ENCODE assay signal across 24 cellular contexts in genomic region chr2:181380581-181380980, GRCh38.
A peak's percentile ranks its signal among the peaks of the same experiment; 100 is the strongest.
DNase-seq lines count a peak whose midpoint lies in the region; ATAC-seq, FAIRE-seq and TF ChIP-seq lines count a peak whose summit lies in the region.
"Had no signal": no experiment of that assay in that cellular context is flagged by ENCODE, and none has a peak within 500 bp of the region (broad histone marks: within the 10 kb centered on the region; RNA-seq: fewer than 3 reads in every experiment).

No MANE protein-coding gene starts in this region.

- intact Hi-C loops in endothelial cell of umbilical vein (cut with micrococcal nuclease): no loop called here

- TF ChIP-seq CTCF in OCI-LY1 (IDR thresholded peaks at IDR 0.05; ENCODE audit: low read length) (no peak), endothelial cell of umbilical vein (IDR thresholded peaks at IDR 0.05; ENCODE audit: extremely low read depth in 1 of 2, insufficient read depth in 1 of 2, low read depth in 1 of 2, low read length in 2 of 2) (no peak), osteoblast (IDR thresholded peaks at IDR 0.05; ENCODE audit: extremely low read depth, low read depth, low read length) (no peak)

- H3K9me3 ChIP-seq in OCI-LY1 (ENCODE audit: low read length) (0 out of 2 replicates have a peak, but pooled peaks cover 6% of the 10 kb centered on the region), endothelial cell of umbilical vein (replicated peaks; ENCODE audit: control insufficient read depth, insufficient read depth, low read length) (no peaks in the 10 kb centered on the region), osteoblast (ENCODE audit: low read depth, low read length) (no peaks in the 10 kb centered on the region)
- H3K9me3 ChIP-seq: HAP-1 had no signal

- POLR2A ChIA-PET in endothelial cell of umbilical vein (lab: Charles Lee): no interaction called here

- peak; percentile 15 for FAIRE-seq in endothelial cell of umbilical vein (lab: Jason Lieb, UNC)
- FAIRE-seq: GM12891, HTR-8/SVneo, RCC 7860 had no signal

- H3K4me2 ChIP-seq in OCI-LY1 (ENCODE audit: low read length): no peak overlapping the region; the same call in 1 of the 2 replicates
- no peak overlapping the region for H3K4me2 ChIP-seq in endothelial cell of umbilical vein (ENCODE audit: insufficient read depth, low read length)
- H3K4me2 ChIP-seq in osteoblast (ENCODE audit: insufficient read depth, low read length): peak overlapping the region; percentile 27

- 0 out of 2 replicates have a peak overlapping the region, but pooled peaks have one; percentile 20 for H2AFZ ChIP-seq in OCI-LY1 (ENCODE audit: low read length)
- no peak overlapping the region for H2AFZ ChIP-seq in endothelial cell of umbilical vein (ENCODE audit: low read depth, low read length)
- H2AFZ ChIP-seq in osteoblast (ENCODE audit: low read length): no peak overlapping the region

- no peak overlapping the region for H3K27ac ChIP-seq in OCI-LY1 (ENCODE audit: low read depth, low read length, poor library complexity, severe bottlenecking)
- no peak overlapping the region for H3K27ac ChIP-seq in endothelial cell of umbilical vein (ENCODE audit: insufficient read depth, low read depth, low read length)
- no peak overlapping the region for H3K27ac ChIP-seq in osteoblast (ENCODE audit: low read depth, low read length)
- H3K27ac ChIP-seq in caudate nucleus (ENCODE audit: low read depth, low read length): no peak overlapping the region
- H3K27ac ChIP-seq: 22Rv1 had no signal

- no peak for TF ChIP-seq POLR2A in endothelial cell of umbilical vein (IDR thresholded peaks at IDR 0.05; ENCODE audit: low read depth, low read length)

- H3K36me3 ChIP-seq in OCI-LY1 (ENCODE audit: insufficient read depth, low read length) (no peaks in the 10 kb centered on the region), endothelial cell of umbilical vein (ENCODE audit: control insufficient read depth in 2 of 2, extremely low read depth in 1 of 2, insufficient read depth in 2 of 2, low read length in 2 of 2) (no peaks in the 10 kb centered on the region), osteoblast (ENCODE audit: insufficient read depth, low read length) (no peaks in the 10 kb centered on the region)
- H3K36me3 ChIP-seq: HAP-1, MG63 had no signal

- H3K79me2 ChIP-seq in OCI-LY1 (ENCODE audit: insufficient read depth, low read length) (no peaks in the 10 kb centered on the region), endothelial cell of umbilical vein (ENCODE audit: control insufficient read depth, insufficient read depth, low read length) (no peaks in the 10 kb centered on the region), osteoblast (ENCODE audit: insufficient read depth, low read length) (no peaks in the 10 kb centered on the region)

- BruUV-seq in endothelial cell of umbilical vein (replicated peaks; lab: Mats Ljungman, UMichigan): no TSS peak

- H3K4me3 ChIP-seq in OCI-LY1 (ENCODE audit: low read depth, low read length, poor library complexity, severe bottlenecking) (no peak overlapping the region), endothelial cell of umbilical vein (replicated peaks in 1 of 3; ENCODE audit: insufficient read depth in 1 of 3, low read depth in 1 of 3, low read length in 3 of 3) (no peak overlapping the region), osteoblast (ENCODE audit: insufficient read depth, low read length) (no peak overlapping the region)
- H3K4me3 ChIP-seq: HAP-1, MG63 had no signal

- no peak for ATAC-seq in HG02840 (IDR thresholded peaks at IDR 0.05; ENCODE audit: low FRiP score, unreplicated experiment)
- ATAC-seq: SK-N-SH treated with all-trans-retinoic acid at 6 μM for 48 hours, T-cell had no signal

- DNase-seq in DMS 273 (lab: John Stamatoyannopoulos, UW; ENCODE audit: unreplicated experiment): peak; percentile 16
- no peak for DNase-seq in DMS 273 treated with DMSO at 0.1 percent for 48 hours (lab: John Stamatoyannopoulos, UW)
- no peak for DNase-seq in endothelial cell of umbilical vein (ENCODE audit: low read depth, low spot score)
- no peak for DNase-seq in osteoblast (ENCODE audit: insufficient read length, low spot score, missing footprints)
- DNase-seq in caudate nucleus (lab: John Stamatoyannopoulos, UW): no peak
- no peak for DNase-seq in mucosa of gallbladder (ENCODE audit: low spot score)
- DNase-seq: Calu3; CD4-positive, alpha-beta memory T cell; IMR-90; MG63; NCI-H1092 treated with DMSO at 0.1 percent for 48 hours; NCI-H1694; NCI-H2227 treated with DMSO at 0.1 percent for 48 hours; NCI-H524 treated with DMSO at 0.1 percent for 48 hours; SHP77; T-cell had no signal

- dilution Hi-C loops in endothelial cell of umbilical vein (cut with MboI; ENCODE audit: extremely low pct_ligation_motif_present, low sequenced_read_pairs): no loop called here

- H3K27me3 ChIP-seq in OCI-LY1 (ENCODE audit: insufficient read depth, low read length) (no peaks in the 10 kb centered on the region), endothelial cell of umbilical vein (ENCODE audit: control insufficient read depth in 2 of 2, insufficient read depth in 2 of 2, low read length in 2 of 2) (peaks cover 0 to 4% of the 10 kb centered on the region in 2 experiments), osteoblast (ENCODE audit: insufficient read depth, low read length) (no peaks in the 10 kb centered on the region)
- H3K27me3 ChIP-seq: MG63 had no signal

- H3K9me2 ChIP-seq in OCI-LY1 (ENCODE audit: low read depth, low read length): no peaks in the 10 kb centered on the region

- no peaks in the 10 kb centered on the region for H3F3A ChIP-seq in OCI-LY1 (ENCODE audit: insufficient read depth, low read length)

- H3K9me1 ChIP-seq in endothelial cell of umbilical vein (replicated peaks; ENCODE audit: control insufficient read depth, extremely low read depth, insufficient read depth, low read length): no peaks in the 10 kb centered on the region

- peaks cover 26% of the 10 kb centered on the region for H3K4me1 ChIP-seq in OCI-LY1 (ENCODE audit: insufficient read depth, low read length, severe bottlenecking)
- no peaks in the 10 kb centered on the region for H3K4me1 ChIP-seq in endothelial cell of umbilical vein (ENCODE audit: control insufficient read depth, extremely low read depth, insufficient read depth, low read length)
- no peaks in the 10 kb centered on the region for H3K4me1 ChIP-seq in osteoblast (ENCODE audit: insufficient read depth, low read length)
- H3K4me1 ChIP-seq: HAP-1 had no signal

- CTCF ChIA-PET in endothelial cell of umbilical vein (lab: Charles Lee): interaction anchor here (1.3 kb wide), 1 partner anchor 14 kb away, joined by 3 read pairs; no protein-coding TSS in a partner anchor

- H3K9ac ChIP-seq in OCI-LY1 (ENCODE audit: low read length) (no peak overlapping the region), endothelial cell of umbilical vein (replicated peaks; ENCODE audit: extremely low read depth, insufficient read depth, low read length) (no peak overlapping the region)

- H4K20me1 ChIP-seq in OCI-LY1 (ENCODE audit: insufficient read depth, low read length) (no peaks in the 10 kb centered on the region), endothelial cell of umbilical vein (replicated peaks; ENCODE audit: control insufficient read depth, extremely low read depth, insufficient read depth, low read length) (no peaks in the 10 kb centered on the region), osteoblast (ENCODE audit: insufficient read depth, low read length) (no peaks in the 10 kb centered on the region)

TF ChIP-seq in endothelial cell of umbilical vein, 7 proteins besides CTCF, POLR2A, EP300 and RAD21:
- TF ChIP-seq JUN (IDR thresholded peaks at IDR 0.05; ENCODE audit: borderline replicate concordance, insufficient read depth, insufficient read length, low read depth): no peak
- TF ChIP-seq FOS (IDR thresholded peaks at IDR 0.05; ENCODE audit: borderline replicate concordance, insufficient read depth, low read length): no peak
- TF ChIP-seq MYC (IDR thresholded peaks at IDR 0.05; ENCODE audit: low read depth, low read length): no peak
- no peak for TF ChIP-seq EZH2 (IDR thresholded peaks at IDR 0.05; ENCODE audit: borderline replicate concordance, low read depth, low read length, severe bottlenecking)
- no peak for TF ChIP-seq GATA2 (IDR thresholded peaks at IDR 0.05; ENCODE audit: insufficient read depth, insufficient read length, low read depth, low read length)
